15 cellular contexts compared by ENCODE assay signal in genomic region chr10:86392723-86393094, GRCh38. TPM values are rescaled to one million over a fixed set of nuclear protein-coding genes. Genes with fewer than 3 reads are reported as not detected.
DNase-seq lines count a peak whose midpoint lies in the region; ATAC-seq and TF ChIP-seq lines count a peak whose summit lies in the region.
"Had no signal": no experiment of that assay in that cellular context is flagged by ENCODE, and none has a peak within 500 bp of the region (broad histone marks: within the 10 kb centered on the region; RNA-seq: fewer than 3 reads in every experiment).

No MANE protein-coding gene starts in this region.

- ATAC-seq in HG02642 (IDR thresholded peaks at IDR 0.05; ENCODE audit: poor library complexity, unreplicated experiment) (peak; percentile 30), HG03571 (IDR thresholded peaks at IDR 0.05; ENCODE audit: unreplicated experiment) (peak; percentile 56), WTC11 (no peak)
- ATAC-seq: Panc1 had no signal

- peaks cover 47% of the 10 kb centered on the region for H3K27me3 Mint-ChIP-seq in activated T-helper 1 cell treated with anti-CD3 and anti-CD28 coated beads, Interleukin-12 subunit alpha, Interleukin-12 subunit beta, Interleukin-2, Interleukin-4 antibody, amounts not matched to agents 30 ng/mL and 10 ng/mL and 1 ng/mL, durations not matched to agents 14 hours and 24 hours and 36 hours (ENCODE audit: insufficient read depth)
- peaks cover 53% of the 10 kb centered on the region for H3K27me3 Mint-ChIP-seq in WTC11 (ENCODE audit: low read depth)

- no peaks in the 10 kb centered on the region for H3K36me3 Mint-ChIP-seq in activated T-helper 1 cell treated with anti-CD3 and anti-CD28 coated beads, Interleukin-12 subunit alpha, Interleukin-12 subunit beta, Interleukin-2, Interleukin-4 antibody, amounts not matched to agents 30 ng/mL and 10 ng/mL and 1 ng/mL, durations not matched to agents 14 hours and 24 hours and 36 hours (ENCODE audit: low read depth)
- H3K36me3 Mint-ChIP-seq in WTC11: no peaks in the 10 kb centered on the region

- CTCF ChIA-PET in WTC11 (lab: Charles Lee): interaction anchor here (0.6 to 5.5 kb wide), 5 partner anchors 8 to 283 kb away, joined by 3 to 48 read pairs (median 5); no protein-coding TSS in a partner anchor

- peak; percentile 44 for TF ChIP-seq POLR2A in GM19193 (IDR thresholded peaks at IDR 0.05; ENCODE audit: extremely low read depth, insufficient read depth, insufficient read length)

- POLR2A ChIA-PET in WTC11 (lab: Charles Lee): interaction anchor here (0.7 kb wide), 1 partner anchor 21 kb away, joined by 3 read pairs; no protein-coding TSS in a partner anchor

- H3K27ac Mint-ChIP-seq in activated T-helper 1 cell treated with anti-CD3 and anti-CD28 coated beads, Interleukin-12 subunit alpha, Interleukin-12 subunit beta, Interleukin-2, Interleukin-4 antibody, amounts not matched to agents 30 ng/mL and 10 ng/mL and 1 ng/mL, durations not matched to agents 14 hours and 24 hours and 36 hours: no peak overlapping the region
- H3K27ac Mint-ChIP-seq in WTC11: no peak overlapping the region
- H3K27ac Mint-ChIP-seq: H9 had no signal

- TF ChIP-seq CTCF in GM10266 (IDR thresholded peaks at IDR 0.05; ENCODE audit: control insufficient read depth, insufficient read depth, low read depth, missing control alignments) (no peak), WTC11 (IDR thresholded peaks at IDR 0.05) (no peak)

- DNase-seq in GM10266 (ENCODE audit: extremely low spot score) (peak; percentile 79), GM03348 (ENCODE audit: low spot score) (no peak), GOT3 (lab: John Stamatoyannopoulos, UW) (no peak), WTC11 (ENCODE audit: low spot score) (no peak)
- DNase-seq in activated T-helper 1 cell treated with anti-CD3 and anti-CD28 coated beads, Interleukin-12 subunit alpha, Interleukin-12 subunit beta, Interleukin-2, Interleukin-4 antibody, amounts not matched to agents 30 ng/mL and 10 ng/mL and 1 ng/mL, durations not matched to agents 14 hours and 24 hours and 36 hours (ENCODE audit: low spot score): no peak
- DNase-seq: effector memory CD4-positive, alpha-beta T cell; H9; NCI-H2029 treated with DMSO at 0.1 percent for 48 hours; stimulated activated naive CD4-positive, alpha-beta T cell; T1000 had no signal

- H3K4me1 Mint-ChIP-seq in activated T-helper 1 cell treated with anti-CD3 and anti-CD28 coated beads, Interleukin-12 subunit alpha, Interleukin-12 subunit beta, Interleukin-2, Interleukin-4 antibody, amounts not matched to agents 30 ng/mL and 10 ng/mL and 1 ng/mL, durations not matched to agents 14 hours and 24 hours and 36 hours (ENCODE audit: low read depth): no peaks in the 10 kb centered on the region
- peaks cover 20% of the 10 kb centered on the region for H3K4me1 Mint-ChIP-seq in WTC11

- H3K4me3 Mint-ChIP-seq in activated T-helper 1 cell treated with anti-CD3 and anti-CD28 coated beads, Interleukin-12 subunit alpha, Interleukin-12 subunit beta, Interleukin-2, Interleukin-4 antibody, amounts not matched to agents 30 ng/mL and 10 ng/mL and 1 ng/mL, durations not matched to agents 14 hours and 24 hours and 36 hours: no peak overlapping the region
- H3K4me3 Mint-ChIP-seq in WTC11: no peak overlapping the region
- H3K4me3 Mint-ChIP-seq: H9 had no signal

- no peaks in the 10 kb centered on the region for H3K9me3 Mint-ChIP-seq in activated T-helper 1 cell treated with anti-CD3 and anti-CD28 coated beads, Interleukin-12 subunit alpha, Interleukin-12 subunit beta, Interleukin-2, Interleukin-4 antibody, amounts not matched to agents 30 ng/mL and 10 ng/mL and 1 ng/mL, durations not matched to agents 14 hours and 24 hours and 36 hours
- no peaks in the 10 kb centered on the region for H3K9me3 Mint-ChIP-seq in WTC11
- H3K9me3 Mint-ChIP-seq: H9, IgD-negative memory B cell had no signal

- intact Hi-C loops in activated T-helper 1 cell treated with anti-CD3 and anti-CD28 coated beads, Interleukin-12 subunit alpha, Interleukin-12 subunit beta, Interleukin-2, Interleukin-4 antibody, amounts not matched to agents 30 ng/mL and 10 ng/mL and 1 ng/mL, durations not matched to agents 14 hours and 24 hours and 36 hours (cut with micrococcal nuclease): no loop called here

TF ChIP-seq in WTC11, 78 proteins besides CTCF, POLR2A, EP300 and RAD21 (continues in another document):
- no peak for TF ChIP-seq HMGA2 (CRISPR knock-in tag; IDR thresholded peaks at IDR 0.05)
- TF ChIP-seq, protein P1, sequence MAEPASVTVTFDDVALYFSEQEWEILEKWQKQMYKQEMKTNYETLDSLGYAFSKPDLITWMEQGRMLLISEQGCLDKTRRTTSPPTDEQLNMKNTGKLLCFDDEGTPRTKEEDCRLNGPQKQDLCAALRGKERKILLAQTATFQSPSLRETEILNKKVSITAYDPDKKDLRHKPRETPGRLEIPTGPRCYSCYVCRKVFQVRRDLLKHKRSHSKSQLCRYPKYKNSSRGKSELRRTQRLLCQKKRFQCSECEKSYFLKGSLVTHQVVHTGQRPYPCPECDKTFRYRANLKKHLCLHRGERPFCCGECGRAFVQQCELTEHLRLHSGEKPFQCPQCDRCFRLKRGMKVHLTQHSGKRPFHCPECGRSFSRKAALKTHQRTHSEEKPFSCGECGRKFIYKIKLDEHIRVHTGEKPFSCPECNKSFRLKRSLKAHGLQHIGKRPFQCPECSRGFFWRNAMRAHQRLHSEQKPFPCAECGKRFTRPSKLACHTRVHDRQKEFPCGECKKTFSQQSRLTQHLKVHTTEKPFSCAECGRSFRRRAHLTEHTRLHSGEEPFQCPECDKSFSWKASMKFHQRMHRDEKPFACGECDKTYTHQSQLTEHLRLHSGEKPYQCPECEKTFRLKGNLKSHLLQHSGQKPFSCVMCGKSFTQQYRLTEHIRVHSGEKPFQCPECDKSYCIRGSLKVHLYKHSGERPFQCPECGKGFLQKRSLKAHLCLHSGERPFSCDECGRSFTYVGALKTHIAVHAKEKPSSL (CRISPR knock-in tag; conservative IDR thresholded peaks at IDR 0.05): no peak
- TF ChIP-seq, protein P2, sequence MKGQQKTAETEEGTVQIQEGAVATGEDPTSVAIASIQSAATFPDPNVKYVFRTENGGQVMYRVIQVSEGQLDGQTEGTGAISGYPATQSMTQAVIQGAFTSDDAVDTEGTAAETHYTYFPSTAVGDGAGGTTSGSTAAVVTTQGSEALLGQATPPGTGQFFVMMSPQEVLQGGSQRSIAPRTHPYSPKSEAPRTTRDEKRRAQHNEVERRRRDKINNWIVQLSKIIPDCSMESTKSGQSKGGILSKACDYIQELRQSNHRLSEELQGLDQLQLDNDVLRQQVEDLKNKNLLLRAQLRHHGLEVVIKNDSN (CRISPR knock-in tag; IDR thresholded peaks at IDR 0.05): no peak
- TF ChIP-seq ZBTB21 (CRISPR knock-in tag; IDR thresholded peaks at IDR 0.05; ENCODE audit: borderline replicate concordance): no peak
- no peak for TF ChIP-seq FOXJ3 (CRISPR knock-in tag; IDR thresholded peaks at IDR 0.05; ENCODE audit: borderline replicate concordance)
- TF ChIP-seq ZBTB43 (CRISPR knock-in tag; IDR thresholded peaks at IDR 0.05): no peak
- no peak for TF ChIP-seq NR3C1 (CRISPR knock-in tag; conservative IDR thresholded peaks at IDR 0.05; ENCODE audit: low read depth)
- TF ChIP-seq TEAD4 (CRISPR knock-in tag; IDR thresholded peaks at IDR 0.05): no peak
- TF ChIP-seq, protein P3, sequence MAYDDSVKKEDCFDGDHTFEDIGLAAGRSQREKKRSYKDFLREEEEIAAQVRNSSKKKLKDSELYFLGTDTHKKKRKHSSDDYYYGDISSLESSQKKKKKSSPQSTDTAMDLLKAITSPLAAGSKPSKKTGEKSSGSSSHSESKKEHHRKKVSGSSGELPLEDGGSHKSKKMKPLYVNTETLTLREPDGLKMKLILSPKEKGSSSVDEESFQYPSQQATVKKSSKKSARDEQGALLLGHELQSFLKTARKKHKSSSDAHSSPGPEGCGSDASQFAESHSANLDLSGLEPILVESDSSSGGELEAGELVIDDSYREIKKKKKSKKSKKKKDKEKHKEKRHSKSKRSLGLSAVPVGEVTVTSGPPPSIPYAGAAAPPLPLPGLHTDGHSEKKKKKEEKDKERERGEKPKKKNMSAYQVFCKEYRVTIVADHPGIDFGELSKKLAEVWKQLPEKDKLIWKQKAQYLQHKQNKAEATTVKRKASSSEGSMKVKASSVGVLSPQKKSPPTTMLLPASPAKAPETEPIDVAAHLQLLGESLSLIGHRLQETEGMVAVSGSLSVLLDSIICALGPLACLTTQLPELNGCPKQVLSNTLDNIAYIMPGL (CRISPR knock-in tag; IDR thresholded peaks at IDR 0.05): no peak

RNA-seq across cellular contexts. Expression of gene GRID1, which starts 26.1 kb away (rescaled TPM):
- not detected in 2 replicates for total RNA-seq in activated T-helper 1 cell treated with anti-CD3 and anti-CD28 coated beads, Interleukin-12 subunit alpha, Interleukin-12 subunit beta, Interleukin-2, Interleukin-4 antibody, amounts not matched to agents 30 ng/mL and 10 ng/mL and 1 ng/mL, durations not matched to agents 14 hours and 24 hours and 36 hours
- total RNA-seq in WTC11 (2021): 0.21 to 0.50 TPM (median 0.37 TPM) in 3 replicates
